In the genomic region with DNA sequence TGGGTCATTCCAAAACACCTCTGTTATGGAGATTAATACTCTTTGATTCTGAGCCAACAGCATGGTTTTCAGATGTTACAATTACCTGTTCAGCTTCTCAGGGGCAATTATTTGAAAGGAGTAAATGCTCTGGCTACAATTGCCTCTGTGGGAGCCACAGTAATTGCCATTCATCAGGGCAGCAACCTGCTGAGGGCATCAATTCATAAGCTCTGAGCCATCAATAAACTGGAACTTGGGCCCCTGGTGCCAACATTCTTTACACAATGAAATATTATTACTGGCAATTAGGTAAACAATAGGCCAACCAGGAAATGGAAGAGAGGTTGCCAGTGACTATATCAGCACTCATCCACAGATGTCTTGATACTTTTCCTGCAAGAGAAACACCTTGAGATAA, we compare ENCODE assay signal across 21 cellular contexts.
DNase-seq lines count a peak whose midpoint lies in the region; TF ChIP-seq lines count a peak whose summit lies in the region.
"Had no signal": no experiment of that assay in that cellular context is flagged by ENCODE, and none has a peak within 500 bp of the region (broad histone marks: within the 10 kb centered on the region; RNA-seq: fewer than 3 reads in every experiment).

No MANE protein-coding gene starts in this region.

- no peaks in the 10 kb centered on the region for H4K20me1 ChIP-seq in PC-9 (ENCODE audit: insufficient read depth)
- no peaks in the 10 kb centered on the region for H4K20me1 ChIP-seq in GM23248 (ENCODE audit: insufficient read depth)

- H3K9me3 ChIP-seq in PC-9 (ENCODE audit: insufficient read depth, low read depth) = no peaks in the 10 kb centered on the region; the same call in 1 of the 2 replicates
- H3K9me3 ChIP-seq in GM23248 (ENCODE audit: low read depth) = no peaks in the 10 kb centered on the region
- H3K9me3 ChIP-seq: upper lobe of right lung had no signal

- intact Hi-C loops in PC-9 (cut with micrococcal nuclease; ENCODE audit: unreplicated experiment) = no loop called here

- peak; percentile 89 for TF ChIP-seq EP300 in Ishikawa (IDR thresholded peaks at IDR 0.05; ENCODE audit: borderline replicate concordance)

- H3K9me2 ChIP-seq in PC-9 (ENCODE audit: insufficient read depth) (no peaks in the 10 kb centered on the region), GM23248 (ENCODE audit: insufficient read depth) (no peaks in the 10 kb centered on the region)

- no peak for TF ChIP-seq RAD21 in Ishikawa (IDR thresholded peaks at IDR 0.05; ENCODE audit: low read depth)

- no peaks in the 10 kb centered on the region for H3K36me3 ChIP-seq in PC-9 (ENCODE audit: low read depth)
- no peaks in the 10 kb centered on the region for H3K36me3 ChIP-seq in GM23248 (ENCODE audit: low read depth)
- H3K36me3 ChIP-seq: upper lobe of right lung, WERI-Rb-1 had no signal

- H3K4me3 ChIP-seq in PC-9 (no peak overlapping the region), GM23248 (no peak overlapping the region)
- H3K4me3 ChIP-seq: upper lobe of right lung had no signal

- H3K27me3 ChIP-seq in PC-9 (ENCODE audit: insufficient read depth, low read depth) (no peaks in the 10 kb centered on the region), GM23248 (replicated peaks; ENCODE audit: insufficient read depth) (no peaks in the 10 kb centered on the region)
- H3K27me3 ChIP-seq: upper lobe of right lung had no signal

- no peak for TF ChIP-seq CTCF in PC-9 (conservative IDR thresholded peaks at IDR 0.05)

- CTCF ChIA-PET in PC-9 (lab: Charles Lee) = no interaction called here

- H3K4me1 ChIP-seq in PC-9 (replicated peaks; ENCODE audit: insufficient read depth) = peaks cover 25% of the 10 kb centered on the region
- no peaks in the 10 kb centered on the region for H3K4me1 ChIP-seq in GM23248 (ENCODE audit: insufficient read depth)
- H3K4me1 ChIP-seq: upper lobe of right lung had no signal

- no TSS peak for BruUV-seq in PC-9 (replicated peaks; lab: Mats Ljungman, UMichigan)

- H2AFZ ChIP-seq in PC-9 (peak overlapping the region; percentile 20; the same call in 1 of the 2 replicates), GM23248 (no peak overlapping the region)

- H3F3A ChIP-seq in PC-9 (ENCODE audit: insufficient read depth, low read depth) (no peaks in the 10 kb centered on the region), GM23248 (ENCODE audit: insufficient read depth) (no peaks in the 10 kb centered on the region)

- H3K27ac ChIP-seq in PC-9 (no peak overlapping the region), GM23248 (no peak overlapping the region)
- H3K27ac ChIP-seq: KMS-11, upper lobe of right lung, WERI-Rb-1 had no signal

- POLR2A ChIA-PET in PC-9 (lab: Charles Lee; ENCODE audit: unreplicated experiment) = no interaction called here

- DNase-seq in NCI-H2081 treated with DMSO at 0.1 percent for 48 hours (lab: John Stamatoyannopoulos, UW) (peak; percentile 99), PC-9 (no peak), kidney tubule cell (ENCODE audit: low spot score) (peak; percentile 59), GM23248 (no peak), cerebellum (ENCODE audit: low spot score) (no peak), superior temporal gyrus (ENCODE audit: extremely low spot score) (no peak), SK-N-DZ (ENCODE audit: low spot score) (no peak)
- DNase-seq: activated CD4-positive, alpha-beta memory T cell treated with anti-CD3 and anti-CD28 coated beads for 36 hours; activated T-cell treated with anti-CD3 and anti-CD28 coated beads, Interleukin-2, amount 50 U/mL, for 1 hour; foreskin fibroblast; hippocampal formation; left colon; NCI-H1048; NCI-H510A treated with DMSO at 0.1 percent for 48 hours; posterior cingulate gyrus; stimulated activated naive CD8-positive, alpha-beta T cell treated with anti-CD3 and anti-CD28 coated beads, Interleukin-15, amount 100 ng/mL, for 72 hours; T-helper 2 cell; upper lobe of right lung; WERI-Rb-1 had no signal

- H3K79me2 ChIP-seq in PC-9 (ENCODE audit: low read depth) (no peaks in the 10 kb centered on the region), GM23248 (ENCODE audit: insufficient read depth) (no peaks in the 10 kb centered on the region)

- H3K9ac ChIP-seq in GM23248 = no peak overlapping the region
- H3K9ac ChIP-seq: KMS-11 had no signal

- in situ Hi-C loops in GM23248 (cut with MboI) = no loop called here

- H3K4me2 ChIP-seq in PC-9 (no peak overlapping the region; the same call in 1 of the 2 replicates), GM23248 (ENCODE audit: unreplicated experiment) (no peak overlapping the region)
- H3K4me2 ChIP-seq: KMS-11 had no signal

TF ChIP-seq in Ishikawa, 13 proteins besides CTCF, POLR2A, EP300 and RAD21:
- TF ChIP-seq CREB1 (IDR thresholded peaks at IDR 0.05; ENCODE audit: low read depth) (0 out of 2 replicates have a peak, but pooled peaks have one; percentile 17), YY1 (IDR thresholded peaks at IDR 0.05; ENCODE audit: low read depth) (0 out of 2 replicates have a peak, but pooled peaks have one; percentile 23), CEBPB (IDR thresholded peaks at IDR 0.05) (peak; percentile 61), TEAD4 (IDR thresholded peaks at IDR 0.05) (peak; percentile 93), TCF12 (IDR thresholded peaks at IDR 0.05; ENCODE audit: low read depth) (peak; percentile 97), FOXM1 (IDR thresholded peaks at IDR 0.05; ENCODE audit: borderline replicate concordance, low read depth) (no peak), NFIC (IDR thresholded peaks at IDR 0.05) (peak; percentile 100)
- TF ChIP-seq, protein P1, sequence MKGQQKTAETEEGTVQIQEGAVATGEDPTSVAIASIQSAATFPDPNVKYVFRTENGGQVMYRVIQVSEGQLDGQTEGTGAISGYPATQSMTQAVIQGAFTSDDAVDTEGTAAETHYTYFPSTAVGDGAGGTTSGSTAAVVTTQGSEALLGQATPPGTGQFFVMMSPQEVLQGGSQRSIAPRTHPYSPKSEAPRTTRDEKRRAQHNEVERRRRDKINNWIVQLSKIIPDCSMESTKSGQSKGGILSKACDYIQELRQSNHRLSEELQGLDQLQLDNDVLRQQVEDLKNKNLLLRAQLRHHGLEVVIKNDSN (IDR thresholded peaks at IDR 0.05) = peak; percentile 26; the same call in 1 of the 2 replicates
- TF ChIP-seq, protein P2, sequence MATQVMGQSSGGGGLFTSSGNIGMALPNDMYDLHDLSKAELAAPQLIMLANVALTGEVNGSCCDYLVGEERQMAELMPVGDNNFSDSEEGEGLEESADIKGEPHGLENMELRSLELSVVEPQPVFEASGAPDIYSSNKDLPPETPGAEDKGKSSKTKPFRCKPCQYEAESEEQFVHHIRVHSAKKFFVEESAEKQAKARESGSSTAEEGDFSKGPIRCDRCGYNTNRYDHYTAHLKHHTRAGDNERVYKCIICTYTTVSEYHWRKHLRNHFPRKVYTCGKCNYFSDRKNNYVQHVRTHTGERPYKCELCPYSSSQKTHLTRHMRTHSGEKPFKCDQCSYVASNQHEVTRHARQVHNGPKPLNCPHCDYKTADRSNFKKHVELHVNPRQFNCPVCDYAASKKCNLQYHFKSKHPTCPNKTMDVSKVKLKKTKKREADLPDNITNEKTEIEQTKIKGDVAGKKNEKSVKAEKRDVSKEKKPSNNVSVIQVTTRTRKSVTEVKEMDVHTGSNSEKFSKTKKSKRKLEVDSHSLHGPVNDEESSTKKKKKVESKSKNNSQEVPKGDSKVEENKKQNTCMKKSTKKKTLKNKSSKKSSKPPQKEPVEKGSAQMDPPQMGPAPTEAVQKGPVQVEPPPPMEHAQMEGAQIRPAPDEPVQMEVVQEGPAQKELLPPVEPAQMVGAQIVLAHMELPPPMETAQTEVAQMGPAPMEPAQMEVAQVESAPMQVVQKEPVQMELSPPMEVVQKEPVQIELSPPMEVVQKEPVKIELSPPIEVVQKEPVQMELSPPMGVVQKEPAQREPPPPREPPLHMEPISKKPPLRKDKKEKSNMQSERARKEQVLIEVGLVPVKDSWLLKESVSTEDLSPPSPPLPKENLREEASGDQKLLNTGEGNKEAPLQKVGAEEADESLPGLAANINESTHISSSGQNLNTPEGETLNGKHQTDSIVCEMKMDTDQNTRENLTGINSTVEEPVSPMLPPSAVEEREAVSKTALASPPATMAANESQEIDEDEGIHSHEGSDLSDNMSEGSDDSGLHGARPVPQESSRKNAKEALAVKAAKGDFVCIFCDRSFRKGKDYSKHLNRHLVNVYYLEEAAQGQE (IDR thresholded peaks at IDR 0.05; ENCODE audit: low read depth) = no peak
TF ChIP-seq in Ishikawa: peak in this region for 7.

Comparison
In these comparisons a context has a peak if more than half of its experiments do, and no peak if none do; other contexts are left out.
1. DNase-seq: peak in NCI-H2081 treated with DMSO at 0.1 percent for 48 hours (single experiment) and kidney tubule cell (single experiment); none in PC-9 (0 of 2), GM23248 (single experiment), cerebellum (single experiment), superior temporal gyrus (single experiment) and SK-N-DZ (single experiment).